1 cellular context compared by ENCODE assay signal in genomic region chr11:67267188-67268035, GRCh38.
TF ChIP-seq lines count a peak whose summit lies in the region.

No MANE protein-coding gene starts in this region.

TF ChIP-seq in HepG2, 621 proteins besides CTCF, POLR2A, EP300 and RAD21 (continued from another document and continues in another):
- TF ChIP-seq ELF3 (CRISPR knock-in tag; IDR thresholded peaks at IDR 0.05) (peak; percentile 13; the same call in 1 of the 2 replicates), ZNF275 (CRISPR knock-in tag; IDR thresholded peaks at IDR 0.05; ENCODE audit: borderline replicate concordance) (no peak), SAP130 (CRISPR knock-in tag; IDR thresholded peaks at IDR 0.05; ENCODE audit: low read depth) (peak; percentile 92), THAP9 (CRISPR knock-in tag; IDR thresholded peaks at IDR 0.05; ENCODE audit: borderline replicate concordance) (peak; percentile 62; the same call in 1 of the 2 replicates), EEA1 (CRISPR knock-in tag; IDR thresholded peaks at IDR 0.05; ENCODE audit: borderline replicate concordance) (no peak), ZNF34 (CRISPR knock-in tag; IDR thresholded peaks at IDR 0.05; ENCODE audit: borderline replicate concordance) (no peak), SMARCC2 (IDR thresholded peaks at IDR 0.05) (no peak), ZNF296 (CRISPR knock-in tag; conservative IDR thresholded peaks at IDR 0.05) (no peak), RBAK (CRISPR knock-in tag; IDR thresholded peaks at IDR 0.05) (0 out of 2 replicates have a peak, but pooled peaks have one; percentile 18), ZC3H13 (CRISPR knock-in tag; IDR thresholded peaks at IDR 0.05) (0 out of 2 replicates have a peak, but pooled peaks have one; percentile 33), MBNL3 (CRISPR knock-in tag; conservative IDR thresholded peaks at IDR 0.05) (no peak), NFKB2 (CRISPR knock-in tag; IDR thresholded peaks at IDR 0.05; ENCODE audit: borderline replicate concordance) (no peak), ZNF737 (CRISPR knock-in tag; IDR thresholded peaks at IDR 0.05; ENCODE audit: borderline replicate concordance) (no peak), ZNF18 (CRISPR knock-in tag; IDR thresholded peaks at IDR 0.05; ENCODE audit: insufficient replicate concordance) (no peak), ZNF510 (CRISPR knock-in tag; IDR thresholded peaks at IDR 0.05; ENCODE audit: low read depth) (no peak), ZSCAN29 (CRISPR knock-in tag; conservative IDR thresholded peaks at IDR 0.05) (no peak), ARID4A (CRISPR knock-in tag; IDR thresholded peaks at IDR 0.05; ENCODE audit: borderline replicate concordance) (peak; percentile 57; the same call in 1 of the 2 replicates), ZNF780A (CRISPR knock-in tag; IDR thresholded peaks at IDR 0.05) (no peak), MTF2 (CRISPR knock-in tag; IDR thresholded peaks at IDR 0.05; ENCODE audit: borderline replicate concordance) (no peak), KDM2A (CRISPR knock-in tag; IDR thresholded peaks at IDR 0.05; ENCODE audit: borderline replicate concordance, low read depth) (peak; percentile 43; the same call in 1 of the 2 replicates), ZNF3 (CRISPR knock-in tag; IDR thresholded peaks at IDR 0.05) (no peak), ZIK1 (CRISPR knock-in tag; IDR thresholded peaks at IDR 0.05; ENCODE audit: borderline replicate concordance, low read depth) (0 out of 2 replicates have a peak, but pooled peaks have one; percentile 26), ZNF766 (CRISPR knock-in tag; IDR thresholded peaks at IDR 0.05; ENCODE audit: borderline replicate concordance) (peak; percentile 19; the same call in 1 of the 2 replicates), SRSF1 (optimal IDR thresholded peaks at IDR 0.05; ENCODE audit: low read depth, low read length) (no peak), ZNF264 (CRISPR knock-in tag; IDR thresholded peaks at IDR 0.05) (no peak), XBP1 (CRISPR knock-in tag; IDR thresholded peaks at IDR 0.05) (no peak), ZNF546 (CRISPR knock-in tag; conservative IDR thresholded peaks at IDR 0.05) (0 out of 2 replicates have a peak, but pooled peaks have one; percentile 73), ZFY (CRISPR knock-in tag; IDR thresholded peaks at IDR 0.05) (0 out of 2 replicates have a peak, but pooled peaks have one; percentile 15), SRSF4 (IDR thresholded peaks at IDR 0.05; ENCODE audit: low read depth, low read length, poor library complexity, severe bottlenecking) (no peak), ZC3H4 (CRISPR knock-in tag; IDR thresholded peaks at IDR 0.05; ENCODE audit: borderline replicate concordance) (no peak), MIER3 (CRISPR knock-in tag; IDR thresholded peaks at IDR 0.05; ENCODE audit: borderline replicate concordance) (0 out of 2 replicates have a peak, but pooled peaks have one; percentile 13), ZNF382 (CRISPR knock-in tag; IDR thresholded peaks at IDR 0.05; ENCODE audit: borderline replicate concordance) (no peak), CEBPB (IDR thresholded peaks at IDR 0.05; ENCODE audit: borderline replicate concordance, low read depth, low read length) (no peak), MTF1 (CRISPR knock-in tag; IDR thresholded peaks at IDR 0.05) (no peak), ZNF138 (CRISPR knock-in tag; IDR thresholded peaks at IDR 0.05; ENCODE audit: low read depth) (no peak), ZNF484 (CRISPR knock-in tag; IDR thresholded peaks at IDR 0.05; ENCODE audit: borderline replicate concordance, low read depth) (no peak), ZNF75D (CRISPR knock-in tag; IDR thresholded peaks at IDR 0.05; ENCODE audit: borderline replicate concordance) (no peak), GTF2F1 (IDR thresholded peaks at IDR 0.05; ENCODE audit: low read length) (no peak), ZNF205 (CRISPR knock-in tag; IDR thresholded peaks at IDR 0.05) (no peak), ZBTB26 (CRISPR knock-in tag; IDR thresholded peaks at IDR 0.05; ENCODE audit: borderline replicate concordance) (no peak), ZSCAN21 (CRISPR knock-in tag; IDR thresholded peaks at IDR 0.05; ENCODE audit: borderline replicate concordance) (peak; percentile 30; the same call in 1 of the 2 replicates), NONO (IDR thresholded peaks at IDR 0.05) (no peak), NONO (CRISPR knock-in tag; conservative IDR thresholded peaks at IDR 0.05) (no peak; the same call in 1 of the 2 replicates), TERF1 (CRISPR knock-in tag; IDR thresholded peaks at IDR 0.05) (no peak), SIN3B (IDR thresholded peaks at IDR 0.05; ENCODE audit: low read length) (no peak), ZBTB33 (CRISPR knock-in tag; IDR thresholded peaks at IDR 0.05) (no peak), SP5 (CRISPR knock-in tag; IDR thresholded peaks at IDR 0.05; ENCODE audit: borderline replicate concordance, low read depth) (no peak), ARID2 (CRISPR knock-in tag; IDR thresholded peaks at IDR 0.05; ENCODE audit: borderline replicate concordance) (no peak), HDAC2 (CRISPR knock-in tag; IDR thresholded peaks at IDR 0.05) (no peak), NFE2L1 (CRISPR knock-in tag; IDR thresholded peaks at IDR 0.05; ENCODE audit: borderline replicate concordance) (no peak), PHF8 (CRISPR knock-in tag; IDR thresholded peaks at IDR 0.05) (no peak), ZNF121 (CRISPR knock-in tag; IDR thresholded peaks at IDR 0.05) (no peak), NCOA1 (CRISPR knock-in tag; IDR thresholded peaks at IDR 0.05) (no peak), SALL1 (CRISPR knock-in tag; IDR thresholded peaks at IDR 0.05) (no peak), HOXA3 (CRISPR knock-in tag; IDR thresholded peaks at IDR 0.05) (peak; percentile 65), ZNF235 (CRISPR knock-in tag; IDR thresholded peaks at IDR 0.05; ENCODE audit: borderline replicate concordance) (no peak), ARID3A (IDR thresholded peaks at IDR 0.05; ENCODE audit: low read depth, low read length) (no peak), NFYB (CRISPR knock-in tag; IDR thresholded peaks at IDR 0.05) (no peak)
